In the genomic region with DNA sequence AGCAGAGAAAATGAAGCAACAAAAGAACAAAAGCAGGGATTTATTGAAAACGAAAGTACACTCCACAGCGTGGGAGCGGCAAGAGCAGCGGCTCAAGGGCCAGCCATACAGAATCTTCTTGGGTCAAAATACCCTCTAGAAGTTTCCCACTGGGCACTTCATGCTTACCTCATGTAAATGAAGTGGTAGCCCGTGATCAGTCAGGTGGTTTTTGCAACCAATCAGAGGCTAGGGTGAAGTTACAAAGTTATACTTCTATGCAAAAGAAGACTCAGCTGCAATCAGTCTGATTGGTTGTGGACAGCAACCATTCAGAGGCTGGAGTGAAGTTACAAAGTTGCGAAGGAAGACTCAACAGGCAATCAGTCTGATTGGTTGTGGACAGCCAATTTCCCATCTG, we compare ENCODE assay signal across 8 cellular contexts. TPM values are rescaled to one million over a fixed set of nuclear protein-coding genes. Genes with fewer than 3 reads are reported as not detected.
DNase-seq lines count a peak whose midpoint lies in the region; ATAC-seq, FAIRE-seq and TF ChIP-seq lines count a peak whose summit lies in the region.

No MANE protein-coding gene starts in this region.

- H3K36me3 ChIP-seq in pancreas (no peaks in the 10 kb centered on the region), smooth muscle cell (ENCODE audit: low read depth) (no peaks in the 10 kb centered on the region)

- POLR2A ChIA-PET in activated CD4-positive, alpha-beta memory T cell treated with anti-CD3 and anti-CD28 coated beads, Interleukin-2, amount 10 ng/mL, durations not matched to agents 7 days and 5 days (lab: Charles Lee): no interaction called here

- no peaks in the 10 kb centered on the region for H4K20me1 ChIP-seq in smooth muscle cell (ENCODE audit: low read depth)

- peak overlapping the region in 2 of 4 donors; percentile 30 for H3K27ac ChIP-seq in pancreas
- H3K27ac ChIP-seq in smooth muscle cell (ENCODE audit: low read depth): no peak overlapping the region

- TF ChIP-seq CTCF in fibroblast of villous mesenchyme (IDR thresholded peaks at IDR 0.05; ENCODE audit: insufficient read depth, low read depth, low read length) (no peak), pancreas (IDR thresholded peaks at IDR 0.05) (no peak), smooth muscle cell (IDR thresholded peaks at IDR 0.05; ENCODE audit: borderline replicate concordance, insufficient read depth, poor library complexity, severe bottlenecking) (no peak)

- H3K36me3 Mint-ChIP-seq in activated CD4-positive, alpha-beta memory T cell treated with anti-CD3 and anti-CD28 coated beads, Interleukin-2, amount 10 ng/mL, durations not matched to agents 7 days and 5 days (ENCODE audit: low read depth): no peaks in the 10 kb centered on the region

- no peak overlapping the region for H3K4me2 ChIP-seq in smooth muscle cell

- peak; percentile 66 to 81 (median 76) for ATAC-seq in pancreas
- no peak for ATAC-seq in GM19328 (IDR thresholded peaks at IDR 0.05; ENCODE audit: unreplicated experiment)

- H3K4me3 ChIP-seq in fibroblast of villous mesenchyme (ENCODE audit: low read depth, low read length) (peak overlapping the region; percentile 47), pancreas (peak overlapping the region in 2 of 4 donors; percentile 17 to 21), smooth muscle cell (no peak overlapping the region)

- no peaks in the 10 kb centered on the region for H3F3A ChIP-seq in smooth muscle cell (ENCODE audit: low read depth)

- no peak for FAIRE-seq in pancreas (lab: Jason Lieb, UNC)

- DNase-seq in DMS153 (lab: John Stamatoyannopoulos, UW) (peak; percentile 16), NAMALWA (ENCODE audit: low spot score) (peak; percentile 40), fibroblast of villous mesenchyme (ENCODE audit: low read depth) (peak; percentile 86), pancreas (peak in 3 of 6 donors; percentile 22 to 28 (median 26)), smooth muscle cell (lab: John Stamatoyannopoulos, UW; ENCODE audit: unreplicated experiment) (no peak)
- DNase-seq in activated CD4-positive, alpha-beta memory T cell treated with anti-CD3 and anti-CD28 coated beads, Interleukin-2, amount 10 ng/mL, durations not matched to agents 7 days and 5 days: peak; percentile 36
- no peak for DNase-seq in stimulated activated CD4-positive, alpha-beta T cell treated with anti-CD3 and anti-CD28 coated beads, Interleukin-15, amount 100 ng/mL, for 24 hours

- CTCF ChIA-PET in activated CD4-positive, alpha-beta memory T cell treated with anti-CD3 and anti-CD28 coated beads, Interleukin-2, amount 10 ng/mL, durations not matched to agents 7 days and 5 days (lab: Charles Lee): no interaction called here

- no peaks in the 10 kb centered on the region for H3K27me3 ChIP-seq in pancreas
- no peaks in the 10 kb centered on the region for H3K27me3 ChIP-seq in smooth muscle cell (ENCODE audit: low read depth)

- WGBS in pancreas, 2 donors: 29 to 46% methylated on average over 6 of the region's 6 CpGs
- 90% methylated on average over 6 of the region's 6 CpGs for WGBS in smooth muscle cell (ENCODE audit: low lambda C conversion rate)

- H3K9ac ChIP-seq in smooth muscle cell (ENCODE audit: low read depth): no peak overlapping the region

- H3K9me3 ChIP-seq in pancreas: no peaks in the 10 kb centered on the region
- no peaks in the 10 kb centered on the region for H3K9me3 ChIP-seq in smooth muscle cell (replicated peaks; ENCODE audit: low read depth)

- H3K9me3 Mint-ChIP-seq in activated CD4-positive, alpha-beta memory T cell treated with anti-CD3 and anti-CD28 coated beads, Interleukin-2, amount 10 ng/mL, durations not matched to agents 7 days and 5 days: no peaks in the 10 kb centered on the region

- peak overlapping the region; percentile 56 for H3K4me3 Mint-ChIP-seq in activated CD4-positive, alpha-beta memory T cell treated with anti-CD3 and anti-CD28 coated beads, Interleukin-2, amount 10 ng/mL, durations not matched to agents 7 days and 5 days

- H3K27ac Mint-ChIP-seq in activated CD4-positive, alpha-beta memory T cell treated with anti-CD3 and anti-CD28 coated beads, Interleukin-2, amount 10 ng/mL, durations not matched to agents 7 days and 5 days: no peak overlapping the region

- no peaks in the 10 kb centered on the region for H3K79me2 ChIP-seq in smooth muscle cell (ENCODE audit: low read depth)

- H3K27me3 Mint-ChIP-seq in activated CD4-positive, alpha-beta memory T cell treated with anti-CD3 and anti-CD28 coated beads, Interleukin-2, amount 10 ng/mL, durations not matched to agents 7 days and 5 days: no peaks in the 10 kb centered on the region

- peaks cover 21% of the 10 kb centered on the region for H3K4me1 Mint-ChIP-seq in activated CD4-positive, alpha-beta memory T cell treated with anti-CD3 and anti-CD28 coated beads, Interleukin-2, amount 10 ng/mL, durations not matched to agents 7 days and 5 days

- no peak overlapping the region for H2AFZ ChIP-seq in smooth muscle cell (ENCODE audit: low read depth)

- intact Hi-C loops in pancreas (cut with DNase I): loop anchor here in 2 of 3 donors (10.0 kb wide), 1 partner anchor 302 kb away; no protein-coding TSS in a partner anchor

- H3K4me1 ChIP-seq in pancreas (no peaks in the 10 kb centered on the region), smooth muscle cell (ENCODE audit: low read depth) (peaks cover 5% of the 10 kb centered on the region)

RNA-seq across cellular contexts. Expression of a gene that starts 37.8 kb away (rescaled TPM):
- not detected for total RNA-seq in activated CD4-positive, alpha-beta memory T cell treated with anti-CD3 and anti-CD28 coated beads, Interleukin-2, amount 10 ng/mL, durations not matched to agents 7 days and 5 days
- not detected in 2 replicates for total RNA-seq in fibroblast of villous mesenchyme
- not detected for total RNA-seq in pancreas
- polyA plus RNA-seq in pancreas: not detected
- not detected in 2 replicates for total RNA-seq in smooth muscle cell
- polyA plus RNA-seq in smooth muscle cell: not detected in 2 replicates

RNA-seq across cellular contexts. Expression of a gene that starts 43.2 kb away (rescaled TPM):
- total RNA-seq in activated CD4-positive, alpha-beta memory T cell treated with anti-CD3 and anti-CD28 coated beads, Interleukin-2, amount 10 ng/mL, durations not matched to agents 7 days and 5 days: 10 to 100 TPM; 18.5 to 20.4 TPM
- 10.6 and 11.2 TPM in 2 replicates for total RNA-seq in fibroblast of villous mesenchyme
- total RNA-seq in pancreas: 10 to 100 TPM; 15.4 to 27.5 (median 19.4) TPM
- 1 to 10 TPM; 5.6 to 5.8 TPM for polyA plus RNA-seq in pancreas
- total RNA-seq in smooth muscle cell: 17.8 and 32.5 TPM in 2 replicates
- 5.3 and 9.7 TPM in 2 replicates for polyA plus RNA-seq in smooth muscle cell

Comparison
In these comparisons a context has a peak if more than half of its experiments do, and no peak if none do; other contexts are left out.
1. DNase-seq: peak in DMS153 (single experiment), NAMALWA (single experiment), activated CD4-positive, alpha-beta memory T cell treated with anti-CD3 and anti-CD28 coated beads, Interleukin-2, amount 10 ng/mL, durations not matched to agents 7 days and 5 days (single experiment) and fibroblast of villous mesenchyme (single experiment); none in smooth muscle cell (single experiment) and stimulated activated CD4-positive, alpha-beta T cell treated with anti-CD3 and anti-CD28 coated beads, Interleukin-15, amount 100 ng/mL, for 24 hours (single experiment).